Comparison of ENCODE assay signal across 7 cellular contexts in the genomic region with DNA sequence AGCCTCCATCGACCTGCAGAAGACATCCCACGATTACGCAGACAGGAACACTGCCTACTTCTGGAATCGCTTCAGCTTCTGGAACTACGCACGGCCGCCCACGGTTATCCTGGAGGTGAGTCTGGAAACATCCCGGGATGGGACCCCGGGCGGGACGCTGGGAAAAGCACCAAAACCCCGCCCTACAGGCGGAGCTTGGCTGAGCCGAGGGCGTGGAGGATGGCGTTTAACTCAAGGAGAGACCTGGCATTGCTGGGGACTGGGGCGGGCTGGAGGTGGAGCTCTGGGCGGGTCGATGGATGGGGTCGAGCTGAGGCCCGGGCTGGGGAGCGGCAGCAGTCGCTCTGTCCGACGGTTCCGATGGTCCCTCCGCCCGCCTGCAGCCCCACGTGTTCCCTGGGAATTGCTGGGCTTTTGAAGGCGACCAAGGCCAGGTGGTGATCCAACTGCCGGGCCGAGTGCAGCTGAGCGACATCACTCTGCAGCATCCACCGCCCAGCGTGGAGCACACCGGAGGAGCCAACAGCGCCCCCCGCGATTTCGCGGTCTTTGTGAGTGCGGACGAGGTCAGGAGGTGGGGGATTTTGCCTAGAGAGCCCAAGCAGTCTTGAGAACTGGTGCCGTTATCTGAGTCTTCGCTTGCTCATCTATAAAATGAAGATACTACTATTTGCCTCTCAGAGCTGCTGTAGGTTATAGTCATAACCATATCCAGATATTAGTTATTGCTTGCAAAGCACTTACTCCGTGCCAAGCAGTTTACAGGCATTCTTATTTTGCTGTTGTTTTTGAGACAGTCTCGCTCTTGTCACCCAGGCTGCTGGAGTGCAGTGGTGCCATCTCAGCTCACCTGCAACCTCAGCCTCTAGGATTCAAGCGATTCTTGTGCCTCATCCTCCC. TPM values are rescaled to one million over a fixed set of nuclear protein-coding genes. Genes with fewer than 3 reads are reported as not detected.
DNase-seq lines count a peak whose midpoint lies in the region; ATAC-seq, FAIRE-seq and TF ChIP-seq lines count a peak whose summit lies in the region.

No MANE protein-coding gene starts in this region.

- peak; percentile 85 for FAIRE-seq in GM12892 (lab: Jason Lieb, UNC)

- no peaks in the 10 kb centered on the region for H3K27me3 ChIP-seq in lower lobe of right lung (ENCODE audit: low read depth)

- no peaks in the 10 kb centered on the region for H3K9me3 ChIP-seq in lower lobe of right lung

- no peaks in the 10 kb centered on the region for H3K9me3 Mint-ChIP-seq in dendritic cell treated with granulocyte-macrophage colony-stimulating factor and Interleukin-4, amounts not matched to agents 40 ng/mL and 50 ng/mL, for 4 days

- H3K27ac ChIP-seq in lower lobe of right lung, result no peak overlapping the region

- peak; percentile 30 for ATAC-seq in HG03045 (IDR thresholded peaks at IDR 0.05; ENCODE audit: unreplicated experiment)
- ATAC-seq in lower lobe of right lung, result peak; percentile 50 to 52

- intact Hi-C loops in dendritic cell treated with granulocyte-macrophage colony-stimulating factor and Interleukin-4, amounts not matched to agents 40 ng/mL and 50 ng/mL, for 4 days (cut with micrococcal nuclease), result no loop called here
- intact Hi-C loops in lower lobe of right lung (cut with DNase I), result no loop called here

- H3K27me3 Mint-ChIP-seq in dendritic cell treated with granulocyte-macrophage colony-stimulating factor and Interleukin-4, amounts not matched to agents 40 ng/mL and 50 ng/mL, for 4 days, result peaks cover 43% of the 10 kb centered on the region

- peaks cover 10% of the 10 kb centered on the region for H3K36me3 ChIP-seq in lower lobe of right lung

- TF ChIP-seq POLR2A in GM12892 (IDR thresholded peaks at IDR 0.05; ENCODE audit: low read depth, low read length), result no peak

- peaks cover 33% of the 10 kb centered on the region for H3K4me1 ChIP-seq in lower lobe of right lung

- peak overlapping the region; percentile 66 for H3K4me3 ChIP-seq in lower lobe of right lung

- H3K27ac Mint-ChIP-seq in dendritic cell treated with granulocyte-macrophage colony-stimulating factor and Interleukin-4, amounts not matched to agents 40 ng/mL and 50 ng/mL, for 4 days, result no peak overlapping the region

- TF ChIP-seq CTCF in lower lobe of right lung (IDR thresholded peaks at IDR 0.05), result peak; percentile 39

- DNase-seq in GM12892 (ENCODE audit: insufficient read length) (peak; percentile 72), NCI-H345 treated with DMSO at 0.1 percent for 48 hours (lab: John Stamatoyannopoulos, UW; ENCODE audit: unreplicated experiment) (peak; percentile 80), lower lobe of right lung (peak; percentile 83)
- peak; percentile 74 for DNase-seq in activated CD4-positive, alpha-beta T cell treated with anti-CD3 and anti-CD28 coated beads for 4 hours
- peak; percentile 57 to 77 (median 59) for DNase-seq in stimulated activated CD4-positive, alpha-beta T cell treated with anti-CD3 and anti-CD28 coated beads, TNF-alpha, amount 100 ng/mL, for 24 hours (ENCODE audit: low read depth in 3 of 3)

- H3K4me1 Mint-ChIP-seq in dendritic cell treated with granulocyte-macrophage colony-stimulating factor and Interleukin-4, amounts not matched to agents 40 ng/mL and 50 ng/mL, for 4 days (ENCODE audit: low read depth), result peaks cover 45% of the 10 kb centered on the region

- H3K4me3 Mint-ChIP-seq in dendritic cell treated with granulocyte-macrophage colony-stimulating factor and Interleukin-4, amounts not matched to agents 40 ng/mL and 50 ng/mL, for 4 days, result peak overlapping the region; percentile 73

- H3K36me3 Mint-ChIP-seq in dendritic cell treated with granulocyte-macrophage colony-stimulating factor and Interleukin-4, amounts not matched to agents 40 ng/mL and 50 ng/mL, for 4 days (ENCODE audit: low read depth), result peaks cover 10% of the 10 kb centered on the region

RNA-seq across cellular contexts. Expression of a gene that starts 3.8 kb away (rescaled TPM):
- polyA plus RNA-seq in GM12892 (2012; ENCODE audit: missing spikeins), result 13.6 TPM
- 4.2 TPM for total RNA-seq in lower lobe of right lung

RNA-seq across cellular contexts. Expression of a gene that starts 45.3 kb away (rescaled TPM):
- polyA plus RNA-seq in GM12892 (2012; ENCODE audit: missing spikeins), result 137 TPM
- 154 TPM for total RNA-seq in lower lobe of right lung

RNA-seq across cellular contexts. Expression of a gene that starts 45.3 kb away (rescaled TPM):
- 41.9 TPM for polyA plus RNA-seq in GM12892 (2012; ENCODE audit: missing spikeins)
- 70.5 TPM for total RNA-seq in lower lobe of right lung
